In the genomic region with DNA sequence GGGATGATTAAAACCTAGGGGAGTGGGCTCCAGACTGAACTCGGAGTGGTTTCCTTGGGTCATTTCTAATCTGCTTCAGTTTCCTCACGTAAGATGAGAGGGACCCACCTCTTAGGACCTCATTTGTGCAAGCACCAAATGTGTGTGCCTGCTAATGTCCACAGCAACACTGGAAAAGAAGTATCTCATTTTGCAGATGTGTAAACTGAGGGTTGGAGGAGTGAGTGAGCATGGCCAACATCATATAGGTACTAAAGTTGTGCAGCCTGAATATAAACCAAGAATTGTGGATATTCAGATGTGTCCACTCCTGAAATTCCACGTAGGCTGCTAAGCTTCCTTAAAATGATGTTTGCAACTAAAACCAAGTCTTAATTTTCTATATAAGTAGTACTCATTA, we compare ENCODE assay signal across 10 cellular contexts. TPM values are rescaled to one million over a fixed set of nuclear protein-coding genes. Genes with fewer than 3 reads are reported as not detected.
DNase-seq lines count a peak whose midpoint lies in the region; ATAC-seq and TF ChIP-seq lines count a peak whose summit lies in the region.
"Had no signal": no experiment of that assay in that cellular context is flagged by ENCODE, and none has a peak within 500 bp of the region (broad histone marks: within the 10 kb centered on the region; RNA-seq: fewer than 3 reads in every experiment).

No MANE protein-coding gene starts in this region.

- intact Hi-C loops in mammary epithelial cell (cut with micrococcal nuclease), result loop anchor here (1.0 kb wide), 1 partner anchor 10 kb away; no protein-coding TSS in a partner anchor
- intact Hi-C loops in vagina (cut with DNase I), result no loop called here

- no peaks in the 10 kb centered on the region for H3F3A ChIP-seq in neural progenitor cell (ENCODE audit: low read depth)

- H3K79me2 ChIP-seq in mammary epithelial cell (ENCODE audit: insufficient read depth, low read length) (peaks cover 61% of the 10 kb centered on the region), neural progenitor cell (ENCODE audit: low read depth) (no peaks in the 10 kb centered on the region)

- no TSS peak for BruUV-seq in mammary epithelial cell (replicated peaks; lab: Mats Ljungman, UMichigan)

- 100% methylated on average over 3 of the region's 3 CpGs for WGBS in mammary epithelial cell (ENCODE audit: low coverage, missing lambda C conversion rate)

- peak overlapping the region; percentile 52 for H3K4me2 ChIP-seq in mammary epithelial cell (ENCODE audit: insufficient read depth, low read depth, low read length)
- H3K4me2 ChIP-seq in neural progenitor cell, result peak overlapping the region; percentile 51

- no peaks in the 10 kb centered on the region for H3K36me3 ChIP-seq in mammary epithelial cell (ENCODE audit: insufficient read depth, low read length)
- H3K36me3 ChIP-seq in neural progenitor cell, result no peaks in the 10 kb centered on the region
- H3K36me3 ChIP-seq in vagina, result no peaks in the 10 kb centered on the region

- TF ChIP-seq CTCF in mammary epithelial cell (conservative IDR thresholded peaks at IDR 0.05 in 1 of 2, IDR thresholded peaks at IDR 0.05 in 1 of 2; ENCODE audit: extremely low read depth in 1 of 2, insufficient read depth in 1 of 2, low read depth in 1 of 2, low read length in 2 of 2) (no peak), neural progenitor cell (IDR thresholded peaks at IDR 0.05) (no peak), vagina (IDR thresholded peaks at IDR 0.05) (no peak)

- no peak for DNase-seq in stimulated activated naive CD8-positive, alpha-beta T cell treated with anti-CD3 and anti-CD28 coated beads, Interleukin-15, amount 100 ng/mL, for 72 hours
- DNase-seq in stimulated activated naive CD8-positive, alpha-beta T cell treated with anti-CD3 and anti-CD28 coated beads, Interleukin-15, Interleukin-2, amounts not matched to agents 100 U/mL and 50 U/mL, for 24 hours, result no peak
- DNase-seq in mammary epithelial cell (no peak), neural progenitor cell (ENCODE audit: low spot score) (no peak), vagina (ENCODE audit: extremely low spot score in 2 of 2) (no peak), HuH-7 (ENCODE audit: low spot score) (no peak)
- DNase-seq: NCI-H187 had no signal

- peaks cover 19% of the 10 kb centered on the region for H3K4me1 Mint-ChIP-seq in stimulated activated naive CD8-positive, alpha-beta T cell treated with anti-CD3 and anti-CD28 coated beads, Interleukin-15, amount 100 ng/mL, for 72 hours
- H3K4me1 Mint-ChIP-seq in neural progenitor cell, result peaks cover 27% of the 10 kb centered on the region

- no peak for ATAC-seq in stimulated activated naive CD8-positive, alpha-beta T cell treated with anti-CD3 and anti-CD28 coated beads, Interleukin-15, amount 100 ng/mL, for 72 hours
- no peak for ATAC-seq in stimulated activated naive CD8-positive, alpha-beta T cell treated with anti-CD3 and anti-CD28 coated beads, Interleukin-15, Interleukin-2, amounts not matched to agents 100 U/mL and 50 U/mL, for 24 hours
- no peak for ATAC-seq in GM21825 (IDR thresholded peaks at IDR 0.05; ENCODE audit: unreplicated experiment)
- ATAC-seq in HG03159 (IDR thresholded peaks at IDR 0.05; ENCODE audit: unreplicated experiment), result no peak

- peak overlapping the region in 1 of 2 donors; percentile 86 for H3K4me3 Mint-ChIP-seq in stimulated activated naive CD8-positive, alpha-beta T cell treated with anti-CD3 and anti-CD28 coated beads, Interleukin-15, amount 100 ng/mL, for 72 hours
- no peak overlapping the region for H3K4me3 Mint-ChIP-seq in neural progenitor cell

- H3K36me3 Mint-ChIP-seq in neural progenitor cell, result no peaks in the 10 kb centered on the region

- H3K9me3 ChIP-seq in mammary epithelial cell (replicated peaks; ENCODE audit: insufficient read depth, low read length), result no peaks in the 10 kb centered on the region
- no peaks in the 10 kb centered on the region for H3K9me3 ChIP-seq in neural progenitor cell (ENCODE audit: low read depth)
- H3K9me3 ChIP-seq in vagina, result no peaks in the 10 kb centered on the region

- H3K27me3 ChIP-seq in mammary epithelial cell (ENCODE audit: insufficient read depth, low read length) (no peaks in the 10 kb centered on the region), neural progenitor cell (no peaks in the 10 kb centered on the region), vagina (no peaks in the 10 kb centered on the region)

- CTCF ChIA-PET in mammary epithelial cell (lab: Charles Lee; ENCODE audit: low non-redundant PET), result interaction anchor here (0.5 kb wide), 1 partner anchor 201 kb away, joined by 3 read pairs; no protein-coding TSS in a partner anchor

- H3K27ac ChIP-seq in mammary epithelial cell (ENCODE audit: insufficient read depth, low read depth, low read length), result peak overlapping the region; percentile 68
- no peak overlapping the region for H3K27ac ChIP-seq in neural progenitor cell
- peak overlapping the region; percentile 65 for H3K27ac ChIP-seq in vagina

- H3K4me3 ChIP-seq in mammary epithelial cell (replicated peaks in 1 of 3; ENCODE audit: insufficient read depth in 1 of 3, low read depth in 2 of 3, low read length in 3 of 3) (no peak overlapping the region), neural progenitor cell (no peak overlapping the region), vagina (no peak overlapping the region)

- in situ Hi-C loops in mammary epithelial cell (cut with MboI; ENCODE audit: low sequenced_read_pairs in 2 of 2), result no loop called here

- H3K4me1 ChIP-seq in mammary epithelial cell (ENCODE audit: insufficient read depth, low read length), result peaks cover 46% of the 10 kb centered on the region
- H3K4me1 ChIP-seq in neural progenitor cell, result peaks cover 14% of the 10 kb centered on the region
- H3K4me1 ChIP-seq in vagina, result peaks cover 57% of the 10 kb centered on the region

- no peaks in the 10 kb centered on the region for H3K9me3 Mint-ChIP-seq in stimulated activated naive CD8-positive, alpha-beta T cell treated with anti-CD3 and anti-CD28 coated beads, Interleukin-15, amount 100 ng/mL, for 72 hours
- H3K9me3 Mint-ChIP-seq in neural progenitor cell, result no peaks in the 10 kb centered on the region
- H3K9me3 Mint-ChIP-seq: stimulated activated naive CD8-positive, alpha-beta T cell treated with anti-CD3 and anti-CD28 coated beads, Interleukin-15, Interleukin-2, amounts not matched to agents 100 ng/mL and 50 ng/mL, for 24 hours had no signal

- H3K9ac ChIP-seq in mammary epithelial cell (ENCODE audit: insufficient read depth, low read length) (peak overlapping the region; percentile 25), neural progenitor cell (no peak overlapping the region)

- H2AFZ ChIP-seq in mammary epithelial cell (ENCODE audit: low read depth, low read length) (no peak overlapping the region), neural progenitor cell (replicated peaks) (no peak overlapping the region)

- peak overlapping the region; percentile 98 to 99 for H3K27ac Mint-ChIP-seq in stimulated activated naive CD8-positive, alpha-beta T cell treated with anti-CD3 and anti-CD28 coated beads, Interleukin-15, amount 100 ng/mL, for 72 hours
- H3K27ac Mint-ChIP-seq in neural progenitor cell, result peak overlapping the region; percentile 76

- no peaks in the 10 kb centered on the region for H4K20me1 ChIP-seq in mammary epithelial cell (ENCODE audit: insufficient read depth, low read length)
- H4K20me1 ChIP-seq in neural progenitor cell (ENCODE audit: low read depth), result no peaks in the 10 kb centered on the region

- H3K27me3 Mint-ChIP-seq in stimulated activated naive CD8-positive, alpha-beta T cell treated with anti-CD3 and anti-CD28 coated beads, Interleukin-15, amount 100 ng/mL, for 72 hours, result no peaks in the 10 kb centered on the region
- no peaks in the 10 kb centered on the region for H3K27me3 Mint-ChIP-seq in neural progenitor cell (ENCODE audit: insufficient read depth, low read depth)

- TF ChIP-seq POLR2A in vagina (IDR thresholded peaks at IDR 0.05), result no peak

- dilution Hi-C loops in mammary epithelial cell (cut with HindIII; ENCODE audit: low sequenced_read_pairs), result no loop called here

RNA-seq across cellular contexts. Expression of gene GADD45A, which starts 51.7 kb away (rescaled TPM):
- total RNA-seq in mammary epithelial cell, result 100 to 1,000 TPM; 119 to 371 TPM
- polyA plus RNA-seq in mammary epithelial cell, result 75.5 TPM
- polyA minus RNA-seq in mammary epithelial cell, result 27.2 TPM
- 28.6 and 32.8 TPM in 2 replicates for total RNA-seq in neural progenitor cell (ENCODE audit: low replicate concordance)
- total RNA-seq in vagina, result 44.4 TPM
